In the genomic region with DNA sequence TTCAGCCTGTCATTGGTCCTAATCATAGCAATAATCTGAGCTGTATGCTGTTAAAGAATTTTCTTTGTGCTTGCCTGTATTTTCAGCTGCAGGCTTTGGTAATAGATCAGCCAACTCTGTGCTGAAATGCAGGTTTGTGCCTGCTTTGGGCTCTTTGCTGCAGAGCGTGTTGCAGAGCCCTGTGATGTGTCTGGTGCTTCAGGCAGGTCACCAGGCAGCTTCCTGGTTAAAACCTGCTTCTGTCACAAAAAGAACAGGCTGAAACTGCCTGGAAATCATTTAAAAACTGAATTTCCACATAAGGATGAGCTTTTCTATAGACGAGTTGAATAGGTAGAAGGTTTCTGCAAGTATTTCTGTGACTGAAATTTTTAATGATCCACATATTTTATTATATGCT, we compare ENCODE assay signal across 9 cellular contexts. TPM values are rescaled to one million over a fixed set of nuclear protein-coding genes. Genes with fewer than 3 reads are reported as not detected.
DNase-seq lines count a peak whose midpoint lies in the region; TF ChIP-seq lines count a peak whose summit lies in the region.
"Had no signal": no experiment of that assay in that cellular context is flagged by ENCODE, and none has a peak within 500 bp of the region (broad histone marks: within the 10 kb centered on the region; RNA-seq: fewer than 3 reads in every experiment).

No MANE protein-coding gene starts in this region.

- H3K27ac ChIP-seq in sigmoid colon: peak overlapping the region in 1 of 4 donors; percentile 97

- peaks cover 5% of the 10 kb centered on the region for H3K36me3 Mint-ChIP-seq in activated CD4-positive, alpha-beta T cell treated with anti-CD3 and anti-CD28 coated beads, Interleukin-2, amount 10 ng/mL, durations not matched to agents 24 days and 14 days (ENCODE audit: low read depth)
- H3K36me3 Mint-ChIP-seq in activated CD4-positive, alpha-beta memory T cell treated with anti-CD3 and anti-CD28 coated beads for 36 hours: peaks cover 3% of the 10 kb centered on the region

- intact Hi-C loops in activated CD4-positive, alpha-beta T cell treated with anti-CD3 and anti-CD28 coated beads, Interleukin-2, amount 10 ng/mL, durations not matched to agents 24 days and 14 days (cut with micrococcal nuclease): loop anchor here (2.0 to 5.0 kb wide), 3 partner anchors 25 to 114 kb away; no protein-coding TSS in a partner anchor
- intact Hi-C loops in activated CD4-positive, alpha-beta memory T cell treated with anti-CD3 and anti-CD28 coated beads for 36 hours (cut with micrococcal nuclease): loop anchor here (1.0 to 10.0 kb wide), 3 partner anchors 34 to 517 kb away; partner anchors contain the start of gene SLC11A2
- intact Hi-C loops in sigmoid colon (cut with DNase I): loop anchor here (5.0 to 10.0 kb wide), 3 partner anchors 67 to 227 kb away; no protein-coding TSS in a partner anchor

- H3K4me3 Mint-ChIP-seq in activated CD4-positive, alpha-beta T cell treated with anti-CD3 and anti-CD28 coated beads, Interleukin-2, amount 10 ng/mL, durations not matched to agents 24 days and 14 days: peak overlapping the region; percentile 99
- H3K4me3 Mint-ChIP-seq in activated CD4-positive, alpha-beta memory T cell treated with anti-CD3 and anti-CD28 coated beads for 36 hours: peak overlapping the region; percentile 57

- H3K9me3 Mint-ChIP-seq in activated CD4-positive, alpha-beta T cell treated with anti-CD3 and anti-CD28 coated beads, Interleukin-2, amount 10 ng/mL, durations not matched to agents 24 days and 14 days: no peaks in the 10 kb centered on the region
- no peaks in the 10 kb centered on the region for H3K9me3 Mint-ChIP-seq in activated CD4-positive, alpha-beta memory T cell treated with anti-CD3 and anti-CD28 coated beads for 36 hours

- H3K4me1 ChIP-seq in sigmoid colon: peaks cover 0 to 41% (median 32%) of the 10 kb centered on the region in 4 donors

- CTCF ChIA-PET in activated CD4-positive, alpha-beta memory T cell treated with anti-CD3 and anti-CD28 coated beads for 36 hours (lab: Charles Lee): interaction anchor here (0.7 to 8.5 kb wide), 8 partner anchors 10 to 227 kb away, joined by 3 to 147 read pairs (median 4); no protein-coding TSS in a partner anchor

- peaks cover 49% of the 10 kb centered on the region for H3K4me1 Mint-ChIP-seq in activated CD4-positive, alpha-beta T cell treated with anti-CD3 and anti-CD28 coated beads, Interleukin-2, amount 10 ng/mL, durations not matched to agents 24 days and 14 days
- peaks cover 51% of the 10 kb centered on the region for H3K4me1 Mint-ChIP-seq in activated CD4-positive, alpha-beta memory T cell treated with anti-CD3 and anti-CD28 coated beads for 36 hours (ENCODE audit: low read depth)

- no peaks in the 10 kb centered on the region for H3K9me3 ChIP-seq in sigmoid colon

- H3K27ac Mint-ChIP-seq in activated CD4-positive, alpha-beta T cell treated with anti-CD3 and anti-CD28 coated beads, Interleukin-2, amount 10 ng/mL, durations not matched to agents 24 days and 14 days: peak overlapping the region; percentile 85
- peak overlapping the region; percentile 55 for H3K27ac Mint-ChIP-seq in activated CD4-positive, alpha-beta memory T cell treated with anti-CD3 and anti-CD28 coated beads for 36 hours

- H3K4me3 ChIP-seq in epithelial cell of proximal tubule (ENCODE audit: low read depth, low read length) (peak overlapping the region; percentile 76), retinal pigment epithelial cell (ENCODE audit: low read length) (peak overlapping the region; percentile 6), sigmoid colon (no peak overlapping the region)

- TF ChIP-seq POLR2A in sigmoid colon (IDR thresholded peaks at IDR 0.05): no peak

- H3K36me3 ChIP-seq in sigmoid colon: no peaks in the 10 kb centered on the region

- no peaks in the 10 kb centered on the region for H3K27me3 ChIP-seq in sigmoid colon

- no peak for TF ChIP-seq EP300 in sigmoid colon (IDR thresholded peaks at IDR 0.05)

- POLR2A ChIA-PET in activated CD4-positive, alpha-beta memory T cell treated with anti-CD3 and anti-CD28 coated beads for 36 hours (lab: Charles Lee): interaction anchor here (0.6 to 2.9 kb wide), 5 partner anchors 25 to 418 kb away, joined by 3 to 16 read pairs (median 4); no protein-coding TSS in a partner anchor

- 46 to 61% methylated on average over 2 of the region's 2 CpGs for WGBS in sigmoid colon, 2 donors

- H3K27me3 Mint-ChIP-seq in activated CD4-positive, alpha-beta T cell treated with anti-CD3 and anti-CD28 coated beads, Interleukin-2, amount 10 ng/mL, durations not matched to agents 24 days and 14 days: no peaks in the 10 kb centered on the region
- H3K27me3 Mint-ChIP-seq in activated CD4-positive, alpha-beta memory T cell treated with anti-CD3 and anti-CD28 coated beads for 36 hours: no peaks in the 10 kb centered on the region

- TF ChIP-seq CTCF in epithelial cell of proximal tubule (conservative IDR thresholded peaks at IDR 0.05; ENCODE audit: low read depth, low read length) (no peak), retinal pigment epithelial cell (conservative IDR thresholded peaks at IDR 0.05; ENCODE audit: low read depth, low read length) (no peak), sigmoid colon (IDR thresholded peaks at IDR 0.05) (no peak)

- DNase-seq in activated CD4-positive, alpha-beta T cell treated with anti-CD3 and anti-CD28 coated beads, Interleukin-2, amount 10 ng/mL, durations not matched to agents 24 days and 14 days: peak; percentile 79
- no peak for DNase-seq in activated CD4-positive, alpha-beta T cell treated with anti-CD3 and anti-CD28 coated beads, Interleukin-2, amount 50 U/mL, for 4 hours
- DNase-seq in activated CD4-positive, alpha-beta memory T cell treated with anti-CD3 and anti-CD28 coated beads for 36 hours: peak; percentile 30
- DNase-seq in epithelial cell of proximal tubule (ENCODE audit: low read depth) (no peak), retinal pigment epithelial cell (ENCODE audit: low read depth) (no peak), cortex of kidney (lab: John Stamatoyannopoulos, UW) (no peak), sigmoid colon (no peak), NCI-H146 treated with DMSO at 0.1 percent for 48 hours (lab: John Stamatoyannopoulos, UW; ENCODE audit: unreplicated experiment) (no peak)
- DNase-seq: Kasumi-1 had no signal

RNA-seq across cellular contexts. Expression of gene DIP2B, which starts 3.1 kb away (rescaled TPM):
- 26.4 and 29.4 TPM in 2 replicates for total RNA-seq in activated CD4-positive, alpha-beta T cell treated with anti-CD3 and anti-CD28 coated beads, Interleukin-2, amount 10 ng/mL, durations not matched to agents 24 days and 14 days
- total RNA-seq in activated CD4-positive, alpha-beta memory T cell treated with anti-CD3 and anti-CD28 coated beads for 36 hours: 10 to 100 TPM; 23.3 to 23.7 TPM
- total RNA-seq in epithelial cell of proximal tubule: 19.5 and 21.6 TPM in 2 replicates
- total RNA-seq in sigmoid colon: 10 to 100 TPM; 16.4 to 28.0 (median 22.0) TPM
- polyA plus RNA-seq in sigmoid colon: 10 to 100 TPM in 1 of 3 donors, 1 to 10 TPM in 2; 7.2 to 13.1 (median 9.0) TPM

Comparison
In these comparisons a context has a peak if more than half of its experiments do, and no peak if none do; other contexts are left out.
1. DNase-seq: peak in activated CD4-positive, alpha-beta T cell treated with anti-CD3 and anti-CD28 coated beads, Interleukin-2, amount 10 ng/mL, durations not matched to agents 24 days and 14 days (single experiment) and activated CD4-positive, alpha-beta memory T cell treated with anti-CD3 and anti-CD28 coated beads for 36 hours (single experiment); none in activated CD4-positive, alpha-beta T cell treated with anti-CD3 and anti-CD28 coated beads, Interleukin-2, amount 50 U/mL, for 4 hours (0 of 2), epithelial cell of proximal tubule (single experiment), retinal pigment epithelial cell (single experiment), cortex of kidney (single experiment), sigmoid colon (single experiment) and NCI-H146 treated with DMSO at 0.1 percent for 48 hours (single experiment).
2. H3K4me3 ChIP-seq: peak in epithelial cell of proximal tubule (single experiment) and retinal pigment epithelial cell (single experiment); none in sigmoid colon (0 of 4).